In genomic region chr17:8125947-8126305, GRCh38 we compare ENCODE assay signal across 7 cellular contexts. TPM values are rescaled to one million over a fixed set of nuclear protein-coding genes. Genes with fewer than 3 reads are reported as not detected.
DNase-seq lines count a peak whose midpoint lies in the region; ATAC-seq, FAIRE-seq and TF ChIP-seq lines count a peak whose summit lies in the region.

No MANE protein-coding gene starts in this region.

- intact Hi-C loops in K562 (cut with micrococcal nuclease) (loop anchor here (10.0 kb wide), 1 partner anchor 291 kb away; the partner anchor contains the start of gene KDM6B), thyroid gland (cut with DNase I) (loop anchor here (10.0 kb wide), 2 partner anchors 59 to 99 kb away; no protein-coding TSS in a partner anchor)

- no peaks in the 10 kb centered on the region; the same call in 1 of the 2 replicates for H4K20me1 ChIP-seq in K562 (replicated peaks; ENCODE audit: control insufficient read depth, insufficient read depth, low read length)

- peak; percentile 4; the same call in 1 of the 3 replicates for ATAC-seq in K562
- ATAC-seq in left lobe of liver, result peak; percentile 8
- ATAC-seq in HG02938 (IDR thresholded peaks at IDR 0.05; ENCODE audit: unreplicated experiment), result no peak

- H3K36me3 ChIP-seq in MG63 (no peaks in the 10 kb centered on the region), K562 (ENCODE audit: control insufficient read depth, insufficient read depth, low read length) (no peaks in the 10 kb centered on the region), thyroid gland (no peaks in the 10 kb centered on the region)

- TF ChIP-seq CTCF in K562 (IDR thresholded peaks at IDR 0.05 in 2 of 3, conservative IDR thresholded peaks at IDR 0.05 in 1 of 3; ENCODE audit: insufficient read depth in 2 of 3, low read depth in 1 of 3, low read length in 3 of 3) (no peak), thyroid gland (IDR thresholded peaks at IDR 0.05) (no peak)

- CTCF ChIA-PET in K562 (lab: Yijun Ruan, JAX; ENCODE audit: low intra/inter-chr PET ratio), result no interaction called here

- H3K4me2 ChIP-seq in K562 (ENCODE audit: insufficient read depth, low read length), result peak overlapping the region; percentile 87

- peak; percentile 44 for DNase-seq in G401 (ENCODE audit: low spot score)
- DNase-seq in MG63, result peak; percentile 36
- peak; percentile 39 to 57 (median 47) for DNase-seq in K562 (ENCODE audit: extremely low read depth in 1 of 4, low spot score in 3 of 4)
- DNase-seq in left lobe of liver (ENCODE audit: low spot score), result no peak
- peak in 1 of 2 donors; percentile 44 for DNase-seq in thyroid gland
- DNase-seq in NCI-H2107 (lab: John Stamatoyannopoulos, UW), result no peak

- peaks cover 28% of the 10 kb centered on the region for H3K27me3 ChIP-seq in MG63
- 0 out of 5 replicates have a peak, but pooled peaks cover 0 to 9% of the 10 kb centered on the region in 2 experiments for H3K27me3 ChIP-seq in K562 (ENCODE audit: control insufficient read depth in 2 of 2, insufficient read depth in 2 of 2, low read length in 2 of 2)
- peaks cover 5% of the 10 kb centered on the region for H3K27me3 ChIP-seq in thyroid gland

- TF ChIP-seq EP300 in K562 (IDR thresholded peaks at IDR 0.05; ENCODE audit: low read length), result no peak

- H2AFZ ChIP-seq in K562 (ENCODE audit: low read depth, low read length), result peak overlapping the region; percentile 82

- in situ Hi-C loops in G401 (cut with HindIII; ENCODE audit: low sequenced_read_pairs), result no loop called here
- in situ Hi-C loops in K562 (cut with MboI), result no loop called here

- 0 out of 3 replicates have a peak overlapping the region, but pooled peaks have one; percentile 21 for H3K27ac ChIP-seq in K562 (ENCODE audit: extremely low read depth, low read depth, low read length)
- H3K27ac ChIP-seq in thyroid gland, result peak overlapping the region in 2 of 3 donors; percentile 36 to 74

- no TSS peak for BruUV-seq in K562 (replicated peaks; lab: Mats Ljungman, UMichigan)

- TF ChIP-seq RAD21 in K562 (CRISPR knock-in tag; conservative IDR thresholded peaks at IDR 0.05 in 1 of 2, IDR thresholded peaks at IDR 0.05 in 1 of 2), result no peak

- peak overlapping the region; percentile 44 to 92 for H3K9ac ChIP-seq in K562 (ENCODE audit: insufficient read depth in 1 of 2, low read depth in 2 of 2, low read length in 2 of 2)

- TF ChIP-seq POLR2A in K562 (conservative IDR thresholded peaks at IDR 0.05) (no peak), thyroid gland (IDR thresholded peaks at IDR 0.05) (no peak)

- 0% methylated on average over 2 of the region's 19 CpGs for WGBS in K562 (ENCODE audit: insufficient coverage, low coverage, missing lambda C conversion rate)
- 1% methylated on average over 19 of the region's 19 CpGs for WGBS in thyroid gland, 2 donors

- no peaks in the 10 kb centered on the region for H3K9me3 ChIP-seq in MG63
- H3K9me3 ChIP-seq in K562 (replicated peaks; ENCODE audit: control insufficient read depth, insufficient read depth, low read depth, low read length), result no peaks in the 10 kb centered on the region
- H3K9me3 ChIP-seq in thyroid gland, result no peaks in the 10 kb centered on the region

- H3K79me2 ChIP-seq in K562 (ENCODE audit: control insufficient read depth, insufficient read depth, low read length), result no peaks in the 10 kb centered on the region

- H3K4me3 ChIP-seq in MG63 (peak overlapping the region; percentile 80), K562 (peak overlapping the region; percentile 73), thyroid gland (replicated peaks in 1 of 3) (peak overlapping the region; percentile 24 to 66 (median 57))

- H3K4me1 ChIP-seq in K562 (replicated peaks in 1 of 2; ENCODE audit: control insufficient read depth in 2 of 2, insufficient read depth in 2 of 2, low read length in 2 of 2), result peaks cover 22 to 66% of the 10 kb centered on the region in 2 experiments
- H3K4me1 ChIP-seq in thyroid gland, result peaks cover 43 to 51% of the 10 kb centered on the region in 2 donors

- FAIRE-seq in K562 (lab: Jason Lieb, UNC), result no peak

- H3K9me1 ChIP-seq in K562 (ENCODE audit: control insufficient read depth, insufficient read depth, low read length), result no peaks in the 10 kb centered on the region

- POLR2A ChIA-PET in K562 (lab: Yijun Ruan, JAX), result interaction anchor here (0.8 to 1.7 kb wide), 4 partner anchors 9 to 47 kb away, joined by 4 to 10 read pairs (median 4); partner anchors contain the start of gene ALOX12B

RNA-seq across cellular contexts. Expression of gene HES7, which starts 2.0 kb away (rescaled TPM):
- total RNA-seq in G401 (2014; rRNA removed; shearing (Covaris generic)), result 1.1 and 3.9 TPM in 2 replicates
- total RNA-seq in MG63 (2014; rRNA removed; shearing (Covaris generic); ENCODE audit: low replicate concordance), result not detected in 2 replicates
- total RNA-seq in K562 (2011; cell fraction: chromatin; rRNA removed; ENCODE audit: low replicate concordance), result 0.51 and 1.1 TPM in 2 replicates
- total RNA-seq in K562 (2011; cell fraction: nucleolus; rRNA removed), result 0.92 and 1.2 TPM in 2 replicates
- total RNA-seq in K562 (2011; cell fraction: nucleoplasm; rRNA removed), result 0.66 and 1.3 TPM in 2 replicates
- total RNA-seq in K562 (2014; rRNA removed), result 0.09 and 0.45 TPM in 2 replicates
- 0.22 TPM in 1 of 2 replicates, not detected in the other for total RNA-seq in K562 (2014; rRNA removed; fragmentation: Illumina TruSeq; extraction: Trizol)
- not detected in 2 replicates for total RNA-seq in K562 (2015; rRNA removed; fragmentation: Illumina TruSeq; extraction: Trizol)
- total RNA-seq in K562 (2021), result 1.1 and 2.2 TPM in 2 replicates
- 0.14 and 0.31 TPM in 2 replicates for polyA plus RNA-seq in K562 (2011; rRNA removed)
- polyA plus RNA-seq in K562 (2011; cell fraction: cytosol; rRNA removed), result 0.16 and 0.94 TPM in 2 replicates
- polyA plus RNA-seq in K562 (2011; cell fraction: nucleus; rRNA removed), result 1.4 and 3.3 TPM in 2 replicates
- polyA plus RNA-seq in K562 (2012), result 0.22 and 0.29 TPM in 2 replicates
- polyA plus RNA-seq in K562 (2014; fragmentation: Illumina TruSeq; extraction: Trizol), result 0.11 and 0.13 TPM in 2 replicates
- under 1 TPM; 0.03 to 0.06 TPM for polyA plus RNA-seq in K562 (2014; fragmentation: Nextera tagmentation; extraction: Ambion mirVana)
- polyA plus RNA-seq in K562 (2014; rRNA removed), result 0.16 and 1.7 TPM in 2 replicates
- 0.11 TPM in 1 of 2 replicates, not detected in the other for polyA minus RNA-seq in K562 (2011; rRNA and poly(A)+ RNA removed)
- polyA minus RNA-seq in K562 (2011; cell fraction: cytosol; rRNA and poly(A)+ RNA removed), result not detected in 2 replicates
- 0.56 and 0.94 TPM in 2 replicates for polyA minus RNA-seq in K562 (2011; cell fraction: nucleus; rRNA and poly(A)+ RNA removed)
- not detected for total RNA-seq in left lobe of liver
- total RNA-seq in thyroid gland, result 1 to 10 TPM in 1 of 4 donors, not detected in 3; 1.7 TPM

RNA-seq across cellular contexts. Expression of gene ALOXE3, which starts 7.6 kb away (rescaled TPM):
- total RNA-seq in G401 (2014; rRNA removed; shearing (Covaris generic)), result 0.85 TPM in 1 of 2 replicates, not detected in the other
- not detected in 2 replicates for total RNA-seq in MG63 (2014; rRNA removed; shearing (Covaris generic); ENCODE audit: low replicate concordance)
- total RNA-seq in K562 (2011; cell fraction: chromatin; rRNA removed; ENCODE audit: low replicate concordance), result 0.12 TPM in 1 of 2 replicates, not detected in the other
- total RNA-seq in K562 (2011; cell fraction: nucleolus; rRNA removed), result not detected in 2 replicates
- not detected in 2 replicates for total RNA-seq in K562 (2011; cell fraction: nucleoplasm; rRNA removed)
- total RNA-seq in K562 (2014; rRNA removed) (not detected in 2 replicates), K562 (2014; rRNA removed; fragmentation: Illumina TruSeq; extraction: Trizol) (not detected in 2 replicates), K562 (2015; rRNA removed; fragmentation: Illumina TruSeq; extraction: Trizol) (0.04 TPM in 1 of 2 replicates, not detected in the other), K562 (2021) (not detected in 2 replicates), left lobe of liver (not detected), thyroid gland (not detected)
- polyA plus RNA-seq in K562 (2011; rRNA removed) (not detected in 2 replicates), K562 (2014; fragmentation: Illumina TruSeq; extraction: Trizol) (not detected in 2 replicates), K562 (2014; fragmentation: Nextera tagmentation; extraction: Ambion mirVana) (not detected), K562 (2014; rRNA removed) (0.04 TPM in 1 of 2 replicates, not detected in the other)
- not detected in 2 replicates for polyA plus RNA-seq in K562 (2011; cell fraction: cytosol; rRNA removed)
- 0.03 and 0.06 TPM in 2 replicates for polyA plus RNA-seq in K562 (2011; cell fraction: nucleus; rRNA removed)
- 0.14 TPM in 1 of 2 replicates, not detected in the other for polyA plus RNA-seq in K562 (2012)
- not detected in 2 replicates for polyA minus RNA-seq in K562 (2011; rRNA and poly(A)+ RNA removed)
- not detected in 2 replicates for polyA minus RNA-seq in K562 (2011; cell fraction: cytosol; rRNA and poly(A)+ RNA removed)
- not detected in 2 replicates for polyA minus RNA-seq in K562 (2011; cell fraction: nucleus; rRNA and poly(A)+ RNA removed)

RNA-seq across cellular contexts. Expression of gene PER1, which starts 26.3 kb away (rescaled TPM):
- total RNA-seq in G401 (2014; rRNA removed; shearing (Covaris generic)), result 29.0 and 34.0 TPM in 2 replicates
- total RNA-seq in MG63 (2014; rRNA removed; shearing (Covaris generic); ENCODE audit: low replicate concordance), result 1.3 and 7.9 TPM in 2 replicates
- total RNA-seq in K562 (2011; cell fraction: chromatin; rRNA removed; ENCODE audit: low replicate concordance), result 48.2 and 140 TPM in 2 replicates
- 69.2 and 70.9 TPM in 2 replicates for total RNA-seq in K562 (2011; cell fraction: nucleolus; rRNA removed)
- 56.7 and 63.2 TPM in 2 replicates for total RNA-seq in K562 (2011; cell fraction: nucleoplasm; rRNA removed)
- total RNA-seq in K562 (2014; rRNA removed) (4.5 and 10.5 TPM in 2 replicates), K562 (2014; rRNA removed; fragmentation: Illumina TruSeq; extraction: Trizol) (1.3 and 2.1 TPM in 2 replicates), K562 (2015; rRNA removed; fragmentation: Illumina TruSeq; extraction: Trizol) (1.6 and 2.0 TPM in 2 replicates), K562 (2021) (24.4 and 26.0 TPM in 2 replicates), left lobe of liver (108 TPM), thyroid gland (100 to 1,000 TPM in 3 of 4 donors, 10 to 100 TPM in 1; 85.2 to 148 (median 137) TPM)
- polyA plus RNA-seq in K562 (2011; rRNA removed) (3.4 and 11.1 TPM in 2 replicates), K562 (2014; fragmentation: Illumina TruSeq; extraction: Trizol) (6.7 and 11.2 TPM in 2 replicates), K562 (2014; fragmentation: Nextera tagmentation; extraction: Ambion mirVana) (under 1 TPM; 0.13 to 0.25 TPM), K562 (2014; rRNA removed) (11.0 TPM in 2 replicates)
- 2.9 and 4.2 TPM in 2 replicates for polyA plus RNA-seq in K562 (2011; cell fraction: cytosol; rRNA removed)
- 21.8 and 47.2 TPM in 2 replicates for polyA plus RNA-seq in K562 (2011; cell fraction: nucleus; rRNA removed)
- 8.0 and 12.4 TPM in 2 replicates for polyA plus RNA-seq in K562 (2012)
- polyA minus RNA-seq in K562 (2011; rRNA and poly(A)+ RNA removed), result 3.6 and 5.6 TPM in 2 replicates
- polyA minus RNA-seq in K562 (2011; cell fraction: cytosol; rRNA and poly(A)+ RNA removed), result 14.1 and 21.2 TPM in 2 replicates
- polyA minus RNA-seq in K562 (2011; cell fraction: nucleus; rRNA and poly(A)+ RNA removed), result 17.4 and 17.8 TPM in 2 replicates

RNA-seq across cellular contexts. Expression of gene VAMP2, which starts 36.8 kb away (rescaled TPM):
- total RNA-seq in G401 (2014; rRNA removed; shearing (Covaris generic)), result 1.0 and 1.4 TPM in 2 replicates
- total RNA-seq in MG63 (2014; rRNA removed; shearing (Covaris generic); ENCODE audit: low replicate concordance), result 0.59 and 3.2 TPM in 2 replicates
- total RNA-seq in K562 (2011; cell fraction: chromatin; rRNA removed; ENCODE audit: low replicate concordance), result 54.5 and 58.1 TPM in 2 replicates
- total RNA-seq in K562 (2011; cell fraction: nucleolus; rRNA removed), result 32.9 and 33.8 TPM in 2 replicates
- 75.0 and 137 TPM in 2 replicates for total RNA-seq in K562 (2011; cell fraction: nucleoplasm; rRNA removed)
- total RNA-seq in K562 (2014; rRNA removed) (5.9 and 6.0 TPM in 2 replicates), K562 (2014; rRNA removed; fragmentation: Illumina TruSeq; extraction: Trizol) (4.8 and 5.5 TPM in 2 replicates), K562 (2015; rRNA removed; fragmentation: Illumina TruSeq; extraction: Trizol) (4.4 and 4.9 TPM in 2 replicates), K562 (2021) (17.5 and 23.4 TPM in 2 replicates), left lobe of liver (18.1 TPM), thyroid gland (10 to 100 TPM; 30.6 to 35.2 (median 33.4) TPM)
- polyA plus RNA-seq in K562 (2011; rRNA removed) (13.4 and 22.8 TPM in 2 replicates), K562 (2014; fragmentation: Illumina TruSeq; extraction: Trizol) (28.1 and 31.8 TPM in 2 replicates), K562 (2014; fragmentation: Nextera tagmentation; extraction: Ambion mirVana) (1 to 10 TPM; 2.3 to 3.2 TPM), K562 (2014; rRNA removed) (22.9 and 23.3 TPM in 2 replicates)
- polyA plus RNA-seq in K562 (2011; cell fraction: cytosol; rRNA removed), result 13.3 and 24.8 TPM in 2 replicates
- 83.4 and 84.6 TPM in 2 replicates for polyA plus RNA-seq in K562 (2011; cell fraction: nucleus; rRNA removed)
- polyA plus RNA-seq in K562 (2012), result 24.0 and 57.3 TPM in 2 replicates
- polyA minus RNA-seq in K562 (2011; rRNA and poly(A)+ RNA removed), result 4.4 and 4.6 TPM in 2 replicates
- polyA minus RNA-seq in K562 (2011; cell fraction: cytosol; rRNA and poly(A)+ RNA removed), result 4.1 and 5.7 TPM in 2 replicates
- polyA minus RNA-seq in K562 (2011; cell fraction: nucleus; rRNA and poly(A)+ RNA removed), result 10.6 and 12.4 TPM in 2 replicates

RNA-seq across cellular contexts. Expression of gene ALOX12B, which starts 38.4 kb away (rescaled TPM):
- not detected in 2 replicates for total RNA-seq in G401 (2014; rRNA removed; shearing (Covaris generic))
- total RNA-seq in MG63 (2014; rRNA removed; shearing (Covaris generic); ENCODE audit: low replicate concordance), result not detected in 2 replicates
- not detected in 2 replicates for total RNA-seq in K562 (2011; cell fraction: chromatin; rRNA removed; ENCODE audit: low replicate concordance)
- not detected in 2 replicates for total RNA-seq in K562 (2011; cell fraction: nucleolus; rRNA removed)
- total RNA-seq in K562 (2011; cell fraction: nucleoplasm; rRNA removed), result not detected in 2 replicates
- total RNA-seq in K562 (2014; rRNA removed) (not detected in 2 replicates), K562 (2014; rRNA removed; fragmentation: Illumina TruSeq; extraction: Trizol) (not detected in 2 replicates), K562 (2015; rRNA removed; fragmentation: Illumina TruSeq; extraction: Trizol) (not detected in 2 replicates), K562 (2021) (not detected in 2 replicates), left lobe of liver (not detected), thyroid gland (not detected)
- polyA plus RNA-seq in K562 (2011; rRNA removed) (not detected in 2 replicates), K562 (2014; fragmentation: Illumina TruSeq; extraction: Trizol) (not detected in 2 replicates), K562 (2014; fragmentation: Nextera tagmentation; extraction: Ambion mirVana) (not detected), K562 (2014; rRNA removed) (not detected in 2 replicates)
- not detected in 2 replicates for polyA plus RNA-seq in K562 (2011; cell fraction: cytosol; rRNA removed)
- not detected in 2 replicates for polyA plus RNA-seq in K562 (2011; cell fraction: nucleus; rRNA removed)
- not detected in 2 replicates for polyA plus RNA-seq in K562 (2012)
- not detected in 2 replicates for polyA minus RNA-seq in K562 (2011; rRNA and poly(A)+ RNA removed)
- polyA minus RNA-seq in K562 (2011; cell fraction: cytosol; rRNA and poly(A)+ RNA removed), result not detected in 2 replicates
- not detected in 2 replicates for polyA minus RNA-seq in K562 (2011; cell fraction: nucleus; rRNA and poly(A)+ RNA removed)

Comparison
In these comparisons a context has a peak if more than half of its experiments do, and no peak if none do; other contexts are left out.
1. DNase-seq: peak in G401 (single experiment), MG63 (single experiment) and K562 (4 of 4); none in left lobe of liver (single experiment) and NCI-H2107 (single experiment).
2. Peak in every context shown above with its lines, with median percentiles within 50 percentile points of each other: H3K4me3 ChIP-seq.